1 cellular context compared by ENCODE assay signal in the genomic region with DNA sequence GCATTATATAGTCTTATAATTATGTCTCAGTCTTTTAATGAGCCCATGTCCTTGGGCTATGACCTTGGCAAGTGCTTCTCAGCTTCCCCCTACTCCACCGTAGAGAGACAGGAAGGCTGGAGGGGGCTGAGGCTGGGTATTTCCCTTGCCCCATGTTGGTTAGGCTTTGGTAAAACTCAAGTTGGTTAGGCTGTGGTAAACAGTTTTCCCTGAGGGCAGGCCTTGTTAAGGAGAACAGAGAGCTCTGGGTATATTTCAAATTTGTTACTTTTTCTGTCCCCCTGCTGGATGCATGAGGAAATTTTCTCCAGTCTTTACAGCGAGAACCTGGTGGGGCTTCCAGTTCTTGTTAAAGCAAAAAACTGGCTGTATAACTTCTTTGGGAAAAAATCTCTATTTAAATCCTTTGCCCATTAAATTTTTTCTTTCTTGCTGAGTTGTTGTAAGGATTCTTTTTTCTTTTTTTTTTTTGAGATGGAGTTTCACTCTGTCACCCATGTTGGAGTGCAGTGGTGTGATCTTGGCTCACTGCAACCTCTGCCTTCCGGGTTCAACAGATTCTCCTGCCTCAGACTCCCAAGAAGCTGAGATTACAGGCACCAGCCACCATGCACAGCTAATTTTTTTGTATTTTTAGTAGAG.
TF ChIP-seq lines count a peak whose summit lies in the region.

No MANE protein-coding gene starts in this region.

TF ChIP-seq in Ishikawa, 13 proteins besides CTCF, POLR2A, EP300 and RAD21 (continued from another document):
- TF ChIP-seq TCF12 (IDR thresholded peaks at IDR 0.05; ENCODE audit: low read depth): no peak
- TF ChIP-seq NFIC (IDR thresholded peaks at IDR 0.05): no peak
- no peak for TF ChIP-seq FOXM1 (IDR thresholded peaks at IDR 0.05; ENCODE audit: borderline replicate concordance, low read depth)
- no peak for TF ChIP-seq ZBTB7A (IDR thresholded peaks at IDR 0.05; ENCODE audit: low read depth)
- no peak for TF ChIP-seq USF1 (IDR thresholded peaks at IDR 0.05)
- no peak for TF ChIP-seq TAF1 (IDR thresholded peaks at IDR 0.05; ENCODE audit: low read depth)
- no peak for TF ChIP-seq CEBPB (IDR thresholded peaks at IDR 0.05)
- TF ChIP-seq TEAD4 (IDR thresholded peaks at IDR 0.05): no peak
- TF ChIP-seq YY1 (IDR thresholded peaks at IDR 0.05; ENCODE audit: low read depth): no peak
